Comparison of ENCODE assay signal across 1 cellular context in the genomic region with DNA sequence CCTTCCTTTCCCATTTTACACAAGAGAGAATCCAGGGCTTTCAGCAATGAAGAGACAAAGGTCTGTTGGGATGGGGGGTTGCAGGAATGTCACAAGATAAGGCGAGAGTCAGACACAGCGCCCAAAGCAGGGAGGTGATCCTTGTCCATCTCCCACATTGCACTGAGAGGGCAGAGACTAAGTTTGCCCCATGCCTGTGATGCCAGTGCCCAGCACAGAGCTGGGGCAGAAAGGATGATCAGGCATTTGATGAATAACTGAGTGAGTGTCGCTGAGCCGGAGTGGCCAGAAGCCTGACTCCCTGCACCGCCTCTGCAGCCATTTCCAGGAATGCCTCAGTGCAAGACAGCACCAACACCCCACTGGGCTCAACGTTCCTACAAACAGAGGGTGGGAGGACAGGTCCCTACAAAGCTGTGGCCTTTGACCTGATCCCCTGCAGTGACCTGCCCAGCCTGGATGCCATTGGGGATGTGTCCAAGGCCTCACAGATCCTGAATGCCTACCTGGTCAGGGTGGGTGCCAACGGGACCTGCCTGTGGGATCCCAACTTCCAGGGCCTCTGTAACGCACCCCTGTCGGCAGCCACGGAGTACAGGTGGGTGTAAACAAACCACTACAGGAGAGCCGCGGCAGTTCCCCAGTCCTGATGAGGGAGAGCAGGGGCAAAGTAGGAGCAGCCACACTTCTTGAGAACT.
TF ChIP-seq lines count a peak whose summit lies in the region.

No MANE protein-coding gene starts in this region.

TF ChIP-seq in HepG2, 621 proteins besides CTCF, POLR2A, EP300 and RAD21 (continued from another document and continues in another):
- TF ChIP-seq ZNF577 (CRISPR knock-in tag; IDR thresholded peaks at IDR 0.05; ENCODE audit: borderline replicate concordance, low read depth) = no peak
- no peak for TF ChIP-seq ZMYM2 (CRISPR knock-in tag; IDR thresholded peaks at IDR 0.05)
- TF ChIP-seq HOXA7 (CRISPR knock-in tag; IDR thresholded peaks at IDR 0.05) = no peak
- TF ChIP-seq SNRNP70 (IDR thresholded peaks at IDR 0.05; ENCODE audit: low read depth, low read length) = no peak
- no peak for TF ChIP-seq ELK4 (CRISPR knock-in tag; IDR thresholded peaks at IDR 0.05; ENCODE audit: borderline replicate concordance)
- no peak for TF ChIP-seq GMEB2 (CRISPR knock-in tag; IDR thresholded peaks at IDR 0.05; ENCODE audit: low read depth)
- TF ChIP-seq ZBTB38 (CRISPR knock-in tag; IDR thresholded peaks at IDR 0.05) = peak; percentile 20
- TF ChIP-seq ZNF230 (CRISPR knock-in tag; IDR thresholded peaks at IDR 0.05) = no peak
- TF ChIP-seq SMAD1 (CRISPR knock-in tag; IDR thresholded peaks at IDR 0.05; ENCODE audit: borderline replicate concordance, low read depth) = no peak
- TF ChIP-seq ZNF33A (CRISPR knock-in tag; IDR thresholded peaks at IDR 0.05; ENCODE audit: borderline replicate concordance) = no peak
- TF ChIP-seq HDAC2 (CRISPR knock-in tag; IDR thresholded peaks at IDR 0.05) = peak; percentile 76
- no peak for TF ChIP-seq ZFP91 (CRISPR knock-in tag; IDR thresholded peaks at IDR 0.05; ENCODE audit: borderline replicate concordance)
- TF ChIP-seq ZBTB8A (CRISPR knock-in tag; IDR thresholded peaks at IDR 0.05; ENCODE audit: borderline replicate concordance, low read depth) = no peak
- TF ChIP-seq, protein P1, sequence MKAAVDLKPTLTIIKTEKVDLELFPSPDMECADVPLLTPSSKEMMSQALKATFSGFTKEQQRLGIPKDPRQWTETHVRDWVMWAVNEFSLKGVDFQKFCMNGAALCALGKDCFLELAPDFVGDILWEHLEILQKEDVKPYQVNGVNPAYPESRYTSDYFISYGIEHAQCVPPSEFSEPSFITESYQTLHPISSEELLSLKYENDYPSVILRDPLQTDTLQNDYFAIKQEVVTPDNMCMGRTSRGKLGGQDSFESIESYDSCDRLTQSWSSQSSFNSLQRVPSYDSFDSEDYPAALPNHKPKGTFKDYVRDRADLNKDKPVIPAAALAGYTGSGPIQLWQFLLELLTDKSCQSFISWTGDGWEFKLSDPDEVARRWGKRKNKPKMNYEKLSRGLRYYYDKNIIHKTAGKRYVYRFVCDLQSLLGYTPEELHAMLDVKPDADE (CRISPR knock-in tag; IDR thresholded peaks at IDR 0.05) = no peak
- TF ChIP-seq HNRNPH1 (optimal IDR thresholded peaks at IDR 0.05; ENCODE audit: low read depth, low read length) = no peak
- TF ChIP-seq CBFB (CRISPR knock-in tag; IDR thresholded peaks at IDR 0.05) = no peak
- no peak for TF ChIP-seq ZNF224 (CRISPR knock-in tag; IDR thresholded peaks at IDR 0.05)
- TF ChIP-seq, protein P2, sequence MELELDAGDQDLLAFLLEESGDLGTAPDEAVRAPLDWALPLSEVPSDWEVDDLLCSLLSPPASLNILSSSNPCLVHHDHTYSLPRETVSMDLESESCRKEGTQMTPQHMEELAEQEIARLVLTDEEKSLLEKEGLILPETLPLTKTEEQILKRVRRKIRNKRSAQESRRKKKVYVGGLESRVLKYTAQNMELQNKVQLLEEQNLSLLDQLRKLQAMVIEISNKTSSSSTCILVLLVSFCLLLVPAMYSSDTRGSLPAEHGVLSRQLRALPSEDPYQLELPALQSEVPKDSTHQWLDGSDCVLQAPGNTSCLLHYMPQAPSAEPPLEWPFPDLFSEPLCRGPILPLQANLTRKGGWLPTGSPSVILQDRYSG (CRISPR knock-in tag; IDR thresholded peaks at IDR 0.05) = no peak
- no peak for TF ChIP-seq ELF1 (CRISPR knock-in tag; IDR thresholded peaks at IDR 0.05)
- TF ChIP-seq JARID2 (CRISPR knock-in tag; IDR thresholded peaks at IDR 0.05; ENCODE audit: insufficient replicate concordance) = no peak
- TF ChIP-seq, protein P3, sequence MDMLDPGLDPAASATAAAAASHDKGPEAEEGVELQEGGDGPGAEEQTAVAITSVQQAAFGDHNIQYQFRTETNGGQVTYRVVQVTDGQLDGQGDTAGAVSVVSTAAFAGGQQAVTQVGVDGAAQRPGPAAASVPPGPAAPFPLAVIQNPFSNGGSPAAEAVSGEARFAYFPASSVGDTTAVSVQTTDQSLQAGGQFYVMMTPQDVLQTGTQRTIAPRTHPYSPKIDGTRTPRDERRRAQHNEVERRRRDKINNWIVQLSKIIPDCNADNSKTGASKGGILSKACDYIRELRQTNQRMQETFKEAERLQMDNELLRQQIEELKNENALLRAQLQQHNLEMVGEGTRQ (IDR thresholded peaks at IDR 0.05; ENCODE audit: low read depth, low read length) = no peak
- TF ChIP-seq, protein P3 (CRISPR knock-in tag; IDR thresholded peaks at IDR 0.05; ENCODE audit: borderline replicate concordance) = no peak
- no peak for TF ChIP-seq DNMT1 (CRISPR knock-in tag; IDR thresholded peaks at IDR 0.05)
- no peak; the same call in 1 of the 2 replicates for TF ChIP-seq ZNF710 (CRISPR knock-in tag; IDR thresholded peaks at IDR 0.05; ENCODE audit: borderline replicate concordance)
- no peak for TF ChIP-seq KLF9 (CRISPR knock-in tag; IDR thresholded peaks at IDR 0.05; ENCODE audit: low read depth)
- TF ChIP-seq ZFP90 (CRISPR knock-in tag; IDR thresholded peaks at IDR 0.05; ENCODE audit: borderline replicate concordance) = no peak
- no peak for TF ChIP-seq KIAA2018 (CRISPR knock-in tag; IDR thresholded peaks at IDR 0.05; ENCODE audit: borderline replicate concordance)
- no peak for TF ChIP-seq ZNF670 (CRISPR knock-in tag; IDR thresholded peaks at IDR 0.05; ENCODE audit: borderline replicate concordance)
- no peak for TF ChIP-seq TCF7L2 (IDR thresholded peaks at IDR 0.05; ENCODE audit: low read depth, low read length)
- TF ChIP-seq ZNF691 (CRISPR knock-in tag; IDR thresholded peaks at IDR 0.05; ENCODE audit: borderline replicate concordance, low read depth) = 0 out of 2 replicates have a peak, but pooled peaks have one; percentile 9
- peak; percentile 38; the same call in 1 of the 2 replicates for TF ChIP-seq BORCS8-MEF2B (CRISPR knock-in tag; IDR thresholded peaks at IDR 0.05)
- no peak for TF ChIP-seq ZNF713 (CRISPR knock-in tag; IDR thresholded peaks at IDR 0.05)
